8 cellular contexts compared by ENCODE assay signal in genomic region chr17:65022751-65023421, GRCh38. TPM values are rescaled to one million over a fixed set of nuclear protein-coding genes. Genes with fewer than 3 reads are reported as not detected.
A peak's percentile ranks its signal among the peaks of the same experiment; 100 is the strongest.
DNase-seq lines count a peak whose midpoint lies in the region; ATAC-seq, FAIRE-seq and TF ChIP-seq lines count a peak whose summit lies in the region.

No MANE protein-coding gene starts in this region.

- intact Hi-C loops in pancreas (cut with DNase I) (no loop called here), prostate gland (cut with DNase I) (no loop called here)

- TF ChIP-seq POLR2A in prostate gland (IDR thresholded peaks at IDR 0.05): no peak

- 57 to 63% methylated on average over 7 of the region's 7 CpGs for WGBS in pancreas, 2 donors
- 44% methylated on average over 7 of the region's 7 CpGs for WGBS in prostate gland

- no peaks in the 10 kb centered on the region for H3K27me3 Mint-ChIP-seq in activated naive CD4-positive, alpha-beta T cell treated with anti-CD3 and anti-CD28 coated beads, Interleukin-2, amount 50 U/mL, for 24 hours
- H3K27me3 Mint-ChIP-seq in HFFc6 (ENCODE audit: insufficient read depth): no peaks in the 10 kb centered on the region

- TF ChIP-seq CTCF in HFFc6 (IDR thresholded peaks at IDR 0.05): no peak
- TF ChIP-seq CTCF in pancreas (IDR thresholded peaks at IDR 0.05): no peak
- TF ChIP-seq CTCF in prostate gland (IDR thresholded peaks at IDR 0.05): no peak

- peak overlapping the region; percentile 75 for H3K27ac Mint-ChIP-seq in activated naive CD4-positive, alpha-beta T cell treated with anti-CD3 and anti-CD28 coated beads, Interleukin-2, amount 50 U/mL, for 24 hours
- peak overlapping the region; percentile 10; the same call in 1 of the 2 replicates for H3K27ac Mint-ChIP-seq in HFFc6

- no peaks in the 10 kb centered on the region for H3K36me3 ChIP-seq in pancreas
- no peaks in the 10 kb centered on the region for H3K36me3 ChIP-seq in prostate gland

- peak overlapping the region; percentile 45 for H3K4me3 Mint-ChIP-seq in activated naive CD4-positive, alpha-beta T cell treated with anti-CD3 and anti-CD28 coated beads, Interleukin-2, amount 50 U/mL, for 24 hours
- peak overlapping the region; percentile 1; the same call in 1 of the 2 replicates for H3K4me3 Mint-ChIP-seq in HFFc6

- H3K4me1 Mint-ChIP-seq in activated naive CD4-positive, alpha-beta T cell treated with anti-CD3 and anti-CD28 coated beads, Interleukin-2, amount 50 U/mL, for 24 hours: peaks cover 90% of the 10 kb centered on the region
- H3K4me1 Mint-ChIP-seq in HFFc6 (ENCODE audit: low read depth): peaks cover 82% of the 10 kb centered on the region

- H3K9me3 ChIP-seq in pancreas (no peaks in the 10 kb centered on the region), prostate gland (no peaks in the 10 kb centered on the region)

- H3K4me1 ChIP-seq in pancreas (peaks cover 7 to 39% (median 8%) of the 10 kb centered on the region in 3 donors), prostate gland (replicated peaks) (peaks cover 6% of the 10 kb centered on the region)

- ATAC-seq in pancreas: peak; percentile 46 to 74 (median 58)

- no peaks in the 10 kb centered on the region for H3K9me3 Mint-ChIP-seq in activated naive CD4-positive, alpha-beta T cell treated with anti-CD3 and anti-CD28 coated beads, Interleukin-2, amount 50 U/mL, for 24 hours
- no peaks in the 10 kb centered on the region for H3K9me3 Mint-ChIP-seq in HFFc6

- peaks cover 13% of the 10 kb centered on the region for H3K36me3 Mint-ChIP-seq in activated naive CD4-positive, alpha-beta T cell treated with anti-CD3 and anti-CD28 coated beads, Interleukin-2, amount 50 U/mL, for 24 hours
- H3K36me3 Mint-ChIP-seq in HFFc6 (ENCODE audit: low read depth): peaks cover 9% of the 10 kb centered on the region; the same call in 1 of the 2 replicates

- FAIRE-seq in pancreas (lab: Jason Lieb, UNC): no peak

- DNase-seq in activated naive CD4-positive, alpha-beta T cell (lab: John Stamatoyannopoulos, UW): no peak
- DNase-seq in HFFc6: peak; percentile 4
- DNase-seq in NCI-H446 treated with DMSO at 0.1 percent for 48 hours (lab: John Stamatoyannopoulos, UW): peak; percentile 35
- DNase-seq in dedifferentiated amniotic fluid mesenchymal stem cell (ENCODE audit: extremely low spot score): peak; percentile 58
- DNase-seq in pancreas: no peak
- no peak for DNase-seq in germinal center (ENCODE audit: low spot score)
- DNase-seq in prostate gland (ENCODE audit: low spot score): no peak

- H3K4me3 ChIP-seq in pancreas (no peak overlapping the region), prostate gland (no peak overlapping the region)

- H3K27me3 ChIP-seq in pancreas: no peaks in the 10 kb centered on the region
- no peaks in the 10 kb centered on the region for H3K27me3 ChIP-seq in prostate gland (replicated peaks; ENCODE audit: insufficient read depth)

- H3K27ac ChIP-seq in pancreas: peak overlapping the region in 1 of 4 donors; percentile 2
- H3K27ac ChIP-seq in prostate gland: peak overlapping the region in 1 of 2 donors; percentile 5

RNA-seq across cellular contexts. Expression of gene GNA13, which starts 33.7 kb away (rescaled TPM):
- total RNA-seq in HFFc6 (2021; fragmentation: NEBNext Ultra II Directional; extraction: Animal tissue kit (Norgen Biotek cat#: 25700)): 10 to 100 TPM; 23.3 to 31.8 (median 27.9) TPM
- total RNA-seq in pancreas (10 to 100 TPM; 10.9 to 22.2 (median 13.2) TPM), prostate gland (10 to 100 TPM; 35.0 to 68.4 TPM)
- polyA plus RNA-seq in pancreas: 1 to 10 TPM; 4.9 to 7.7 TPM

Comparison
In these comparisons a context has a peak if more than half of its experiments do, and no peak if none do; other contexts are left out.
1. DNase-seq: peak in HFFc6 (single experiment), NCI-H446 treated with DMSO at 0.1 percent for 48 hours (single experiment) and dedifferentiated amniotic fluid mesenchymal stem cell (single experiment); none in activated naive CD4-positive, alpha-beta T cell (0 of 4), pancreas (0 of 6), germinal center (single experiment) and prostate gland (single experiment).